Comparison of ENCODE assay signal across 8 cellular contexts in the genomic region with DNA sequence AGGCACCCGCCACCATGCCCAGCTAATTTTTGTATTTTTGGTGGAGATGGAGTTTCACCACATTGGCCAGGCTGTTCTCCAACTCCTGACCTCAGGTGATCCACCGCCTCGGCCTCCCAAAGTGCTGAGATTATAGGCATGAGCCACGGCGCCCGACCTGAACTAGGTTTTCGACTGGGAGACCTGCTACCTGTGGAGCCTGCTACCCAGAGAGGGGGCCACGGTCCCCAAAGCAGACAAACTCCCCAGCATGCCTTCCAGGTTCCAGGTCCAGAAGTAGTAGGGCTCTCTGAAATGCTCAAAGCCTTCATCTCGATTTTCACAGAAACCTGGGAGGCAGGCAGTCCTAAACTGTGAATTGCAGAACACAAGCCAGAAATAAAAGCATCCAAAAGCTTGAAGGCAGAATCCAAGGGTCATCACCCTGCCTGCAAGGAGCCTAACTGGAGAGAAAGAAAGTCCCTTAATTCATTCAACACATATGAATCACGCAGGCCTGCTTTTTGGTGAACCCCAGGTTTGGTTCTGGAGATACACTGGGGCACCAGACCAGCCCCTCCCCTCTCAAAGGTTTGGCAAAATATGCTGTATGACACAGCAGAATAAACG. TPM values are rescaled to one million over a fixed set of nuclear protein-coding genes. Genes with fewer than 3 reads are reported as not detected.
A peak's percentile ranks its signal among the peaks of the same experiment; 100 is the strongest.
DNase-seq lines count a peak whose midpoint lies in the region; ATAC-seq, FAIRE-seq and TF ChIP-seq lines count a peak whose summit lies in the region.

No MANE protein-coding gene starts in this region.

- H3K36me3 ChIP-seq in lung (ENCODE audit: control insufficient read depth in 2 of 2, insufficient read depth in 2 of 2, low read length in 2 of 2) (no peaks in the 10 kb centered on the region), thymus (ENCODE audit: control insufficient read depth, insufficient read depth) (no peaks in the 10 kb centered on the region)

- TF ChIP-seq POLR2A in GM12891 (IDR thresholded peaks at IDR 0.05; ENCODE audit: low read depth, low read length), result no peak

- H3K27ac ChIP-seq in lung (ENCODE audit: low read depth in 1 of 2, low read length in 1 of 2) (peak overlapping the region; percentile 93 to 99), thymus (ENCODE audit: low read depth) (peak overlapping the region; percentile 87)

- no peak for FAIRE-seq in GM12891 (lab: Jason Lieb, UNC)

- no peak for ATAC-seq in lung (ENCODE audit: insufficient read depth, low FRiP score)

- in situ Hi-C loops in astrocyte of the cerebellum (cut with HindIII; ENCODE audit: low sequenced_read_pairs) (no loop called here), GM13977 (cut with MboI; ENCODE audit: low pct_unique_long_range_greater_than_20kb, low sequenced_read_pairs, unreplicated experiment) (loop anchor here (10.0 kb wide), 1 partner anchor 110 kb away; no protein-coding TSS in a partner anchor), ACHN (cut with HindIII; ENCODE audit: low pct_ligation_motif_present, low pct_unique_long_range_greater_than_20kb, low sequenced_read_pairs) (loop anchor here (25.0 kb wide), 1 partner anchor 108 kb away; no protein-coding TSS in a partner anchor)

- peaks cover 7 to 28% of the 10 kb centered on the region in 2 donors for H3K4me1 ChIP-seq in lung (ENCODE audit: control insufficient read depth in 2 of 2, insufficient read depth in 2 of 2, low read length in 2 of 2)
- H3K4me1 ChIP-seq in thymus (ENCODE audit: control insufficient read depth, insufficient read depth, low read length), result peaks cover 10% of the 10 kb centered on the region

- 63 to 67% methylated on average over 11 of the region's 11 CpGs for WGBS in lung, 2 donors
- WGBS in thymus, result 69% methylated on average over 11 of the region's 11 CpGs

- no peak for TF ChIP-seq CTCF in astrocyte of the cerebellum (IDR thresholded peaks at IDR 0.05; ENCODE audit: low read depth, low read length, missing control alignments)
- no peak for TF ChIP-seq CTCF in lung (IDR thresholded peaks at IDR 0.05; ENCODE audit: control extremely low read depth, extremely low read depth)
- no peak for TF ChIP-seq CTCF in GM13977 (IDR thresholded peaks at IDR 0.05; ENCODE audit: extremely low read depth, insufficient read depth, missing control alignments)

- DNase-seq in activated CD4-positive, alpha-beta T cell treated with anti-CD3 and anti-CD28 coated beads for 48 hours, result peak; percentile 62
- DNase-seq in activated CD4-positive, alpha-beta T cell treated with anti-CD3 and anti-CD28 coated beads, Interleukin-2, amount 50 U/mL, for 4 hours, result no peak
- DNase-seq in astrocyte of the cerebellum (ENCODE audit: low read depth), result peak; percentile 68
- peak; percentile 27 for DNase-seq in lung (ENCODE audit: low spot score)
- DNase-seq in GM13977 (ENCODE audit: low spot score), result no peak
- DNase-seq in ACHN, result no peak
- no peak for DNase-seq in GM12891 (ENCODE audit: insufficient read length, low spot score)

- H3K27me3 ChIP-seq in lung (ENCODE audit: control insufficient read depth, insufficient read depth), result no peaks in the 10 kb centered on the region
- H3K27me3 ChIP-seq in thymus (ENCODE audit: control insufficient read depth, insufficient read depth), result no peaks in the 10 kb centered on the region

- H3K9me3 ChIP-seq in lung (ENCODE audit: control insufficient read depth in 2 of 2, insufficient read depth in 1 of 2, low read length in 1 of 2) (no peaks in the 10 kb centered on the region), thymus (ENCODE audit: control insufficient read depth) (no peaks in the 10 kb centered on the region)

- H3K4me3 ChIP-seq in astrocyte of the cerebellum (ENCODE audit: low read depth, low read length) (peak overlapping the region; percentile 45), lung (no peak overlapping the region), thymus (ENCODE audit: low read length) (peak overlapping the region; percentile 78)

TF ChIP-seq in GM12891, 5 proteins besides CTCF, POLR2A, EP300 and RAD21:
- TF ChIP-seq SPI1 (IDR thresholded peaks at IDR 0.05; ENCODE audit: low read depth, low read length) (no peak), POU2F2 (IDR thresholded peaks at IDR 0.05; ENCODE audit: low read depth, low read length) (no peak), POLR2AphosphoS5 (IDR thresholded peaks at IDR 0.05; ENCODE audit: low read depth, low read length) (no peak), TAF1 (IDR thresholded peaks at IDR 0.05; ENCODE audit: low read depth, low read length) (no peak), PAX5 (IDR thresholded peaks at IDR 0.05; ENCODE audit: insufficient read depth, low read length, severe bottlenecking) (no peak)

RNA-seq across cellular contexts. Expression of gene IRF1, which starts 4.6 kb away (rescaled TPM):
- total RNA-seq in lung, result 10 to 100 TPM; 53.8 to 83.2 TPM
- polyA plus RNA-seq in lung (100 to 1,000 TPM in 1 of 2 donors, 10 to 100 TPM in 1; 32.9 to 141 TPM), thymus (47.7 TPM)
- polyA plus RNA-seq in GM12891 (2012; ENCODE audit: low read depth, missing spikeins), result 30.8 TPM

RNA-seq across cellular contexts. Expression of gene IL5, which starts 48.2 kb away (rescaled TPM):
- not detected for total RNA-seq in lung
- polyA plus RNA-seq in lung, result not detected
- 0.43 TPM for polyA plus RNA-seq in thymus
- not detected for polyA plus RNA-seq in GM12891 (2012; ENCODE audit: low read depth, missing spikeins)

Comparison
In these comparisons a context has a peak if more than half of its experiments do, and no peak if none do; other contexts are left out.
1. DNase-seq: peak in activated CD4-positive, alpha-beta T cell treated with anti-CD3 and anti-CD28 coated beads for 48 hours (single experiment), astrocyte of the cerebellum (single experiment) and lung (single experiment); none in activated CD4-positive, alpha-beta T cell treated with anti-CD3 and anti-CD28 coated beads, Interleukin-2, amount 50 U/mL, for 4 hours (0 of 2), GM13977 (single experiment), ACHN (single experiment) and GM12891 (single experiment).